In genomic region chr2:74653589-74653984, GRCh38 we compare ENCODE assay signal across 8 cellular contexts. TPM values are rescaled to one million over a fixed set of nuclear protein-coding genes. Genes with fewer than 3 reads are reported as not detected.
DNase-seq lines count a peak whose midpoint lies in the region; ATAC-seq and TF ChIP-seq lines count a peak whose summit lies in the region.

No MANE protein-coding gene starts in this region.

- H3K27ac Mint-ChIP-seq in HFFc6: no peak overlapping the region
- no peak overlapping the region for H3K27ac Mint-ChIP-seq in glutamatergic neuron (ENCODE audit: unreplicated experiment)

- H3K27me3 Mint-ChIP-seq in HFFc6 (ENCODE audit: insufficient read depth): peaks cover 6% of the 10 kb centered on the region
- peaks cover 7% of the 10 kb centered on the region for H3K27me3 Mint-ChIP-seq in glutamatergic neuron (ENCODE audit: unreplicated experiment)

- no peaks in the 10 kb centered on the region for H3K36me3 ChIP-seq in SJSA1

- H3K27ac ChIP-seq in SJSA1: no peak overlapping the region

- H3K4me1 ChIP-seq in SJSA1 (replicated peaks): peaks cover 10% of the 10 kb centered on the region

- ATAC-seq in GM18508 (IDR thresholded peaks at IDR 0.05; ENCODE audit: insufficient read depth, unreplicated experiment): peak; percentile 18

- H3K9me3 ChIP-seq in SJSA1 (replicated peaks): no peaks in the 10 kb centered on the region

- H3K9me3 Mint-ChIP-seq in HFFc6 (no peaks in the 10 kb centered on the region; the same call in 1 of the 2 replicates), glutamatergic neuron (ENCODE audit: unreplicated experiment) (peaks cover 5% of the 10 kb centered on the region)

- DNase-seq in HFFc6 (no peak), SJSA1 (ENCODE audit: low read depth in 1 of 2, low spot score in 2 of 2) (no peak), glutamatergic neuron (no peak), skeletal muscle cell (ENCODE audit: low read depth) (no peak), SHP77 (lab: John Stamatoyannopoulos, UW) (no peak), MV-4-11 (lab: John Stamatoyannopoulos, UW) (no peak)
- DNase-seq in stimulated activated CD4-positive, alpha-beta T cell treated with anti-CD3 and anti-CD28 coated beads, Interleukin-4, amount 100 ng/mL, for 1 hour: no peak

- no peaks in the 10 kb centered on the region for H3K27me3 ChIP-seq in SJSA1 (replicated peaks)

- H3K4me1 Mint-ChIP-seq in HFFc6 (ENCODE audit: low read depth) (peaks cover 22% of the 10 kb centered on the region), glutamatergic neuron (ENCODE audit: low read depth, unreplicated experiment) (peaks cover 3% of the 10 kb centered on the region)

- H3K4me3 ChIP-seq in SJSA1 (peak overlapping the region; percentile 55), skeletal muscle cell (ENCODE audit: low read depth, low read length) (peak overlapping the region; percentile 76)

- H3K36me3 Mint-ChIP-seq in HFFc6 (ENCODE audit: low read depth) (no peaks in the 10 kb centered on the region), glutamatergic neuron (ENCODE audit: unreplicated experiment) (peaks cover 10% of the 10 kb centered on the region)

- no peak for TF ChIP-seq CTCF in HFFc6 (IDR thresholded peaks at IDR 0.05)
- TF ChIP-seq CTCF in glutamatergic neuron (IDR thresholded peaks at IDR 0.05; ENCODE audit: partially characterized antibody, unreplicated experiment): no peak

- H3K4me3 Mint-ChIP-seq in HFFc6 (peak overlapping the region; percentile 86), glutamatergic neuron (ENCODE audit: unreplicated experiment) (peak overlapping the region; percentile 83)

RNA-seq across cellular contexts. Expression of gene SEMA4F, which starts 0.5 kb away (rescaled TPM):
- 10 to 100 TPM; 12.5 to 16.5 (median 14.4) TPM for total RNA-seq in HFFc6 (2021; fragmentation: NEBNext Ultra II Directional; extraction: Animal tissue kit (Norgen Biotek cat#: 25700))
- 8.1 and 8.3 TPM in 2 replicates for total RNA-seq in SJSA1 (2014; rRNA removed; shearing (Covaris generic))
- total RNA-seq in glutamatergic neuron (ENCODE audit: unreplicated experiment): 28.5 TPM

RNA-seq across cellular contexts. Expression of gene M1AP, which starts 5.5 kb away (rescaled TPM):
- under 1 TPM in 5 of 6 experiments, not detected in 1; 0.14 to 0.38 (median 0.17) TPM for total RNA-seq in HFFc6 (2021; fragmentation: NEBNext Ultra II Directional; extraction: Animal tissue kit (Norgen Biotek cat#: 25700))
- not detected in 2 replicates for total RNA-seq in SJSA1 (2014; rRNA removed; shearing (Covaris generic))
- 0.81 TPM for total RNA-seq in glutamatergic neuron (ENCODE audit: unreplicated experiment)
